In genomic region chr7:132861424-132861823, GRCh38 we compare ENCODE assay signal across 35 cellular contexts.
A peak's percentile ranks its signal among the peaks of the same experiment; 100 is the strongest.
DNase-seq lines count a peak whose midpoint lies in the region; ATAC-seq and TF ChIP-seq lines count a peak whose summit lies in the region.
"Had no signal": no experiment of that assay in that cellular context is flagged by ENCODE, and none has a peak within 500 bp of the region (broad histone marks: within the 10 kb centered on the region; RNA-seq: fewer than 3 reads in every experiment).

No MANE protein-coding gene starts in this region.

- TF ChIP-seq CTCF in natural killer cell (IDR thresholded peaks at IDR 0.05) (no peak), LNCaP clone FGC (IDR thresholded peaks at IDR 0.05; ENCODE audit: control insufficient read depth, extremely low read depth, insufficient read depth) (no peak), body of pancreas (IDR thresholded peaks at IDR 0.05) (no peak), right atrium auricular region (IDR thresholded peaks at IDR 0.05) (no peak)

- 38 to 45% methylated on average over 3 of the region's 3 CpGs for WGBS in body of pancreas, 2 donors

- ATAC-seq in activated naive CD8-positive, alpha-beta T cell treated with anti-CD3 and anti-CD28 coated beads, Interleukin-2, amount 10 ng/mL, durations not matched to agents 7 days and 5 days (ENCODE audit: low read depth), result no peak
- ATAC-seq in natural killer cell, result no peak
- no peak for ATAC-seq in natural killer cell treated with Interleukin-12 subunit alpha and Interleukin-12 subunit beta and Interleukin-15 and Interleukin-18, amount 100 ng/mL, for 72 hours
- ATAC-seq in body of pancreas, result peak; percentile 74
- ATAC-seq in GM19023 (IDR thresholded peaks at IDR 0.05; ENCODE audit: unreplicated experiment), result no peak
- ATAC-seq: A549; CD8-positive, alpha-beta T cell had no signal

- peaks cover 20% of the 10 kb centered on the region for H3K36me3 Mint-ChIP-seq in activated naive CD8-positive, alpha-beta T cell treated with anti-CD3 and anti-CD28 coated beads, Interleukin-2, amount 10 ng/mL, durations not matched to agents 7 days and 5 days
- H3K36me3 Mint-ChIP-seq in activated naive CD8-positive, alpha-beta T cell treated with anti-CD3 and anti-CD28 coated beads for 36 hours, result peaks cover 37% of the 10 kb centered on the region
- H3K36me3 Mint-ChIP-seq in natural killer cell, result no peaks in the 10 kb centered on the region
- peaks cover 4% of the 10 kb centered on the region for H3K36me3 Mint-ChIP-seq in natural killer cell treated with Interleukin-12 subunit alpha and Interleukin-12 subunit beta and Interleukin-15 and Interleukin-18, amount 100 ng/mL, for 72 hours

- H3K27me3 ChIP-seq in body of pancreas (no peaks in the 10 kb centered on the region), right atrium auricular region (no peaks in the 10 kb centered on the region)
- H3K27me3 ChIP-seq: BE2C; BLaER1; BLaER1 treated with 17β-estradiol and CSF1 and Interleukin-3, amounts not matched to agents 10 nM and 100 nM had no signal

- H3K4me1 Mint-ChIP-seq in activated naive CD8-positive, alpha-beta T cell treated with anti-CD3 and anti-CD28 coated beads, Interleukin-2, amount 10 ng/mL, durations not matched to agents 7 days and 5 days, result peaks cover 6% of the 10 kb centered on the region
- peaks cover 6% of the 10 kb centered on the region for H3K4me1 Mint-ChIP-seq in activated naive CD8-positive, alpha-beta T cell treated with anti-CD3 and anti-CD28 coated beads for 36 hours
- peaks cover 74 to 82% of the 10 kb centered on the region in 2 donors for H3K4me1 Mint-ChIP-seq in natural killer cell
- peaks cover 38 to 63% of the 10 kb centered on the region in 2 donors for H3K4me1 Mint-ChIP-seq in natural killer cell treated with Interleukin-12 subunit alpha and Interleukin-12 subunit beta and Interleukin-15 and Interleukin-18, amount 100 ng/mL, for 72 hours (ENCODE audit: low read depth in 2 of 2)

- H3K27ac ChIP-seq in body of pancreas (no peak overlapping the region), right atrium auricular region (no peak overlapping the region)
- H3K27ac ChIP-seq: 22Rv1; A549; BLaER1; BLaER1 treated with 17β-estradiol and CSF1 and Interleukin-3, amounts not matched to agents 10 nM and 100 nM; C4-2B had no signal

- H3K36me3 ChIP-seq in body of pancreas (replicated peaks in 1 of 2; ENCODE audit: insufficient read depth in 1 of 2, low read depth in 2 of 2) (no peaks in the 10 kb centered on the region), right atrium auricular region (no peaks in the 10 kb centered on the region)

- intact Hi-C loops in natural killer cell (cut with micrococcal nuclease) (no loop called here), body of pancreas (cut with DNase I) (no loop called here)

- H3K4me3 ChIP-seq in LNCaP clone FGC (ENCODE audit: low read depth, low read length) (no peak overlapping the region), body of pancreas (no peak overlapping the region), right atrium auricular region (no peak overlapping the region)
- H3K4me3 ChIP-seq: A549; BLaER1; BLaER1 treated with 17β-estradiol and CSF1 and Interleukin-3, amounts not matched to agents 10 nM and 100 nM had no signal

- POLR2A ChIA-PET in activated naive CD8-positive, alpha-beta T cell treated with anti-CD3 and anti-CD28 coated beads, Interleukin-2, amount 10 ng/mL, durations not matched to agents 7 days and 5 days (lab: Charles Lee), result no interaction called here

- no peak for TF ChIP-seq POLR2A in body of pancreas (IDR thresholded peaks at IDR 0.05)

- H3K4me1 ChIP-seq in body of pancreas, result peaks cover 7% of the 10 kb centered on the region
- H3K4me1 ChIP-seq in right atrium auricular region, result peaks cover 0 to 17% of the 10 kb centered on the region in 2 donors
- H3K4me1 ChIP-seq: A549, Caco-2 had no signal

- no peak overlapping the region for H3K4me3 Mint-ChIP-seq in activated naive CD8-positive, alpha-beta T cell treated with anti-CD3 and anti-CD28 coated beads, Interleukin-2, amount 10 ng/mL, durations not matched to agents 7 days and 5 days
- no peak overlapping the region for H3K4me3 Mint-ChIP-seq in activated naive CD8-positive, alpha-beta T cell treated with anti-CD3 and anti-CD28 coated beads for 36 hours
- H3K4me3 Mint-ChIP-seq in natural killer cell, result no peak overlapping the region
- H3K4me3 Mint-ChIP-seq in natural killer cell treated with Interleukin-12 subunit alpha and Interleukin-12 subunit beta and Interleukin-15 and Interleukin-18, amount 100 ng/mL, for 72 hours, result no peak overlapping the region
- H3K4me3 Mint-ChIP-seq: B cell; CD14-positive monocyte; CD4-positive, alpha-beta memory T cell; CD4-positive, alpha-beta T cell; CD4-positive, CD25-positive, alpha-beta regulatory T cell; CD8-positive, alpha-beta memory T cell; CD8-positive, alpha-beta T cell had no signal

- H3K9me3 Mint-ChIP-seq in activated naive CD8-positive, alpha-beta T cell treated with anti-CD3 and anti-CD28 coated beads, Interleukin-2, amount 10 ng/mL, durations not matched to agents 7 days and 5 days, result no peaks in the 10 kb centered on the region
- H3K9me3 Mint-ChIP-seq in activated naive CD8-positive, alpha-beta T cell treated with anti-CD3 and anti-CD28 coated beads for 36 hours, result peaks cover 1% of the 10 kb centered on the region
- no peaks in the 10 kb centered on the region for H3K9me3 Mint-ChIP-seq in natural killer cell
- H3K9me3 Mint-ChIP-seq in natural killer cell treated with Interleukin-12 subunit alpha and Interleukin-12 subunit beta and Interleukin-15 and Interleukin-18, amount 100 ng/mL, for 72 hours, result no peaks in the 10 kb centered on the region
- H3K9me3 Mint-ChIP-seq: CD8-positive, alpha-beta memory T cell; CD8-positive, alpha-beta T cell had no signal

- no peak for DNase-seq in activated naive CD8-positive, alpha-beta T cell treated with anti-CD3 and anti-CD28 coated beads, Interleukin-2, amount 10 ng/mL, durations not matched to agents 7 days and 5 days
- no peak for DNase-seq in activated naive CD8-positive, alpha-beta T cell treated with anti-CD3 and anti-CD28 coated beads for 36 hours
- DNase-seq in natural killer cell, result no peak
- DNase-seq in natural killer cell treated with Interleukin-12 subunit alpha and Interleukin-12 subunit beta and Interleukin-15 and Interleukin-18, amount 100 ng/mL, for 72 hours (ENCODE audit: low spot score), result no peak
- peak; percentile 36 for DNase-seq in LNCaP clone FGC (ENCODE audit: low read depth)
- peak in 3 of 4 donors; percentile 14 to 25 (median 16) for DNase-seq in body of pancreas
- no peak for DNase-seq in right atrium auricular region (ENCODE audit: low spot score)
- DNase-seq: 8988T; ACHN; AML-193; BE2C; C1 segment of cervical spinal cord; Caco-2; Calu3; CD4-positive, alpha-beta memory T cell; CD4-positive, alpha-beta T cell; CD4-positive, CD25-positive, alpha-beta regulatory T cell; CD8-positive, alpha-beta memory T cell; CD8-positive, alpha-beta T cell; COR-L47; DMS 273 treated with DMSO at 0.1 percent for 48 hours; DMS153; DMS53; DMS79; DMS79 treated with DMSO at 0.1 percent for 48 hours; DND-41; EL had no signal

- no peaks in the 10 kb centered on the region for H3K27me3 Mint-ChIP-seq in activated naive CD8-positive, alpha-beta T cell treated with anti-CD3 and anti-CD28 coated beads, Interleukin-2, amount 10 ng/mL, durations not matched to agents 7 days and 5 days
- no peaks in the 10 kb centered on the region for H3K27me3 Mint-ChIP-seq in activated naive CD8-positive, alpha-beta T cell treated with anti-CD3 and anti-CD28 coated beads for 36 hours
- no peaks in the 10 kb centered on the region for H3K27me3 Mint-ChIP-seq in natural killer cell (ENCODE audit: low read depth in 2 of 2)
- no peaks in the 10 kb centered on the region for H3K27me3 Mint-ChIP-seq in natural killer cell treated with Interleukin-12 subunit alpha and Interleukin-12 subunit beta and Interleukin-15 and Interleukin-18, amount 100 ng/mL, for 72 hours
- H3K27me3 Mint-ChIP-seq: B cell; CD4-positive, alpha-beta memory T cell; CD4-positive, alpha-beta T cell; CD4-positive, CD25-positive, alpha-beta regulatory T cell had no signal

- H3K9me3 ChIP-seq in body of pancreas (no peaks in the 10 kb centered on the region), right atrium auricular region (no peaks in the 10 kb centered on the region)
- H3K9me3 ChIP-seq: A549, BE2C, Caco-2 had no signal

- H3K27ac Mint-ChIP-seq in activated naive CD8-positive, alpha-beta T cell treated with anti-CD3 and anti-CD28 coated beads, Interleukin-2, amount 10 ng/mL, durations not matched to agents 7 days and 5 days, result peak overlapping the region; percentile 23
- H3K27ac Mint-ChIP-seq in activated naive CD8-positive, alpha-beta T cell treated with anti-CD3 and anti-CD28 coated beads for 36 hours, result no peak overlapping the region
- H3K27ac Mint-ChIP-seq in natural killer cell, result peak overlapping the region; percentile 39 to 41
- H3K27ac Mint-ChIP-seq in natural killer cell treated with Interleukin-12 subunit alpha and Interleukin-12 subunit beta and Interleukin-15 and Interleukin-18, amount 100 ng/mL, for 72 hours, result no peak overlapping the region
- H3K27ac Mint-ChIP-seq: B cell; CD14-positive monocyte; CD4-positive, alpha-beta T cell; CD8-positive, alpha-beta T cell had no signal

Comparison
In these comparisons a context has a peak if more than half of its experiments do, and no peak if none do; other contexts are left out.
1. H3K27ac Mint-ChIP-seq: peak in activated naive CD8-positive, alpha-beta T cell treated with anti-CD3 and anti-CD28 coated beads, Interleukin-2, amount 10 ng/mL, durations not matched to agents 7 days and 5 days (single experiment) and natural killer cell (2 of 2); none in activated naive CD8-positive, alpha-beta T cell treated with anti-CD3 and anti-CD28 coated beads for 36 hours (single experiment) and natural killer cell treated with Interleukin-12 subunit alpha and Interleukin-12 subunit beta and Interleukin-15 and Interleukin-18, amount 100 ng/mL, for 72 hours (0 of 2).
2. DNase-seq: peak in LNCaP clone FGC (single experiment) and body of pancreas (3 of 4); none in activated naive CD8-positive, alpha-beta T cell treated with anti-CD3 and anti-CD28 coated beads, Interleukin-2, amount 10 ng/mL, durations not matched to agents 7 days and 5 days (single experiment), activated naive CD8-positive, alpha-beta T cell treated with anti-CD3 and anti-CD28 coated beads for 36 hours (single experiment), natural killer cell (single experiment), natural killer cell treated with Interleukin-12 subunit alpha and Interleukin-12 subunit beta and Interleukin-15 and Interleukin-18, amount 100 ng/mL, for 72 hours (single experiment) and right atrium auricular region (single experiment).